8 cellular contexts compared by ENCODE assay signal in the genomic region with DNA sequence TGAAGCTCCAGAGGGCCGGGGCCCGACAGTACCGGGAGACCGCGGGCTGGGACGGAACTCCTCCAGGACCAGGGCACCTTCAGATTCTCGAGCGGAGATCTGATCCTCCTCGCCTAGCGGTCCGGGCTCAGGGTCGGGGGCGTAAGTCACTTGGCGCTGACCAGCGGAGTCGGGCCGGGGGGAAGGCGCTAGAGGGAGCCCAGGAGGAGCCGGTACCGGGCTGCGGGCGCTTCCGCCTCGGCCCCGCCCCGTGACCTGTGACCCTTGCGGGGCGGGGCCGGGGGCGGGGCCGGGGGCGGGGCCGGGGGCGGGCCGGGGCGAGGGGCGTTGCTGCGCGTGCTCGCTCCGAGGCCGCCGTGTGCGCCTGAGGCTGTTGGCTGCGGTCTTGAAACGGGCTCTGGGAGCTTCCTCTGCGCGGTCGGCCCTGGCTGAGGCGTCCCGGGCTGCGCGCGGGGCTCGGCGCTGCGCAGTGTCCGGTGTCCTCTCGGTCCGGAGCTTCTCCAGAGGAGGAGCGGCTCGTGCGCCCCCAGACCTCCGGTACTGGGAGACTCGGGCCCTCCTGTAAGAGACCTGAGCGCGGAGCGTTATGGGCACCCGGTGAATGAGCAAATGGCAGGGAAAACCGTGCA. TPM values are rescaled to one million over a fixed set of nuclear protein-coding genes. Genes with fewer than 3 reads are reported as not detected.
A peak's percentile ranks its signal among the peaks of the same experiment; 100 is the strongest.
DNase-seq lines count a peak whose midpoint lies in the region; ATAC-seq and TF ChIP-seq lines count a peak whose summit lies in the region.

A gene (minus strand): TSS at position 239 of the 629 bp plus-strand sequence. CDS start 373 bp downstream, outside the sequence.

- peaks cover 8 to 26% (median 25%) of the 10 kb centered on the region in 3 donors for H3K4me1 ChIP-seq in skeletal muscle tissue (ENCODE audit: control insufficient read depth in 3 of 3, insufficient read depth in 3 of 3, low read length in 3 of 3)

- H3K27me3 ChIP-seq in brain microvascular endothelial cell (replicated peaks) (no peaks in the 10 kb centered on the region), skeletal muscle tissue (ENCODE audit: control insufficient read depth in 3 of 3, insufficient read depth in 3 of 3, low read length in 3 of 3) (no peaks in the 10 kb centered on the region)

- no peak within 1 kb of the TSS for H3K27ac ChIP-seq in brain microvascular endothelial cell
- peak within 1 kb of the TSS; percentile 58 for H3K27ac ChIP-seq in skeletal muscle tissue (ENCODE audit: low read depth, low read length)

- H3K9me3 ChIP-seq in iPS-18c (ENCODE audit: control insufficient read depth, insufficient read depth, low read length) (no peaks in the 10 kb centered on the region), skeletal muscle tissue (ENCODE audit: control insufficient read depth in 3 of 3, low read length in 3 of 3) (no peaks in the 10 kb centered on the region)

- H3K9ac ChIP-seq in skeletal muscle tissue (ENCODE audit: low read depth in 1 of 3, low read length in 3 of 3): peak within 1 kb of the TSS; percentile 86 to 98 (median 86)

- DNase-seq in GM12864 (ENCODE audit: low read depth): peak; percentile 43
- DNase-seq in NCI-H146 treated with DMSO at 0.1 percent for 48 hours (lab: John Stamatoyannopoulos, UW; ENCODE audit: unreplicated experiment): peak; percentile 40
- peak; percentile 82 for DNase-seq in UCSD-AML1 (lab: John Stamatoyannopoulos, UW; ENCODE audit: unreplicated experiment)
- DNase-seq in brain microvascular endothelial cell: peak; percentile 57

- H3K4me3 ChIP-seq in GM12864 (ENCODE audit: low read depth, low read length): peak within 1 kb of the TSS; percentile 68
- H3K4me3 ChIP-seq in brain microvascular endothelial cell (ENCODE audit: low read depth, low read length): peak within 1 kb of the TSS; percentile 77
- peak within 1 kb of the TSS; percentile 89 for H3K4me3 ChIP-seq in iPS-18c (ENCODE audit: insufficient read depth, low read depth, low read length)
- peak within 1 kb of the TSS; percentile 87 to 99 (median 97) for H3K4me3 ChIP-seq in skeletal muscle tissue (ENCODE audit: low read length in 3 of 3)

- in situ Hi-C loops in brain microvascular endothelial cell (cut with HindIII; ENCODE audit: low pct_ligation_motif_present, low sequenced_read_pairs): no loop called here

- TF ChIP-seq CTCF in GM12864 (IDR thresholded peaks at IDR 0.05; ENCODE audit: low read depth, low read length, missing control alignments): peak; percentile 39
- peak; percentile 48 for TF ChIP-seq CTCF in brain microvascular endothelial cell (IDR thresholded peaks at IDR 0.05; ENCODE audit: low read depth, low read length, missing control alignments)

- H3K36me3 ChIP-seq in brain microvascular endothelial cell (replicated peaks): no peaks in the 10 kb centered on the region
- peaks cover 0 to 5% (median 3%) of the 10 kb centered on the region in 3 donors for H3K36me3 ChIP-seq in skeletal muscle tissue (ENCODE audit: control insufficient read depth in 3 of 3, insufficient read depth in 3 of 3, low read length in 3 of 3)

- peak; percentile 75 for ATAC-seq in HG02571 (IDR thresholded peaks at IDR 0.05; ENCODE audit: unreplicated experiment)
- ATAC-seq in GM18873 (IDR thresholded peaks at IDR 0.05; ENCODE audit: low FRiP score, unreplicated experiment): no peak

RNA-seq across cellular contexts. Expression of the gene that starts here (rescaled TPM):
- 5.2 TPM for total RNA-seq in skeletal muscle tissue
